7 cellular contexts compared by ENCODE assay signal in the genomic region with DNA sequence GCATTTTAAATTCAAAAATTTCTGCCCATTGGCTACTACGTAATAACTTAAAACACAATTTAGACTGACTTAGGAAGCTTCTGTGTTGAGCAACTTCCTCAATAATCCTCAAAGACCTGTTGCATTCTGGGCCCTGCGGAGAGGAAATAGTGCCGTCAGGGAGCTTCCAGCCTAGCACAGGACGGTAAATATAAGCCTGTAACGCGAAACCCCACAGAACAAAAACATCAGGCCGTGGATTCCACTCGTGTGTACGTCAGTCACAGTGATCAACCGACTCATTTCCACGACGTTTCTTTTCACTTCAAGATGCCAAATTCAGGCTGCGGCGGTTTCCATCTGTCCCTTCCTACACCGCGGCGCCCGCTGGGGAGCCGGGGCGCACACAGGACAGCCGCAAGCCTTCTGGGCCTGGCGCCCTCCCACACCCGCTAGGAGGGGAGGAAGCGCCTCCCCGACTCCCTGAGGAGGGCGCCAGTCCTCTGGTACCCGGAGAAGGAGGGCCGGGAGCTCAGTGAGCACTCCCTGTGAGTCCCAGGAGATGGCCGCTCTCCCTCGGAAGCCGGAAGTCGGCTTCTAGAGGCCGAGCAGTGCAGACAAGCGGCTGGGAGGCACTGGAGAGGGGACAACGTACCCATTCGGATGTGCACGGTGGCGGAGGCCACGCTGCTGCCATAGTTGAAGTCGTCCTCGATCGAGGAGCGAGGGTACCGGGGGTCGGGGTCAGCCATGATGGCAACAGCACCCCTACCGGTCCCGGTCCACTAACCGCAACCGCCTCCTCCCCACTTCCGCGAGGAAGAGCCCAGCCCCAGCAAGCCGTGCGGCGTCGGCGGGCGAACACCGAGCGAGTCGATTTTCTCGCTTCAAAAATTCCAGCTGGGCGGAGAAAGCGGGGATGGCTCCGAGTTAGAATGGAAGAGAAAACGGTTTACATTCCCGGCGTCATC.
DNase-seq lines count a peak whose midpoint lies in the region; ATAC-seq and TF ChIP-seq lines count a peak whose summit lies in the region.

A gene with protein sequence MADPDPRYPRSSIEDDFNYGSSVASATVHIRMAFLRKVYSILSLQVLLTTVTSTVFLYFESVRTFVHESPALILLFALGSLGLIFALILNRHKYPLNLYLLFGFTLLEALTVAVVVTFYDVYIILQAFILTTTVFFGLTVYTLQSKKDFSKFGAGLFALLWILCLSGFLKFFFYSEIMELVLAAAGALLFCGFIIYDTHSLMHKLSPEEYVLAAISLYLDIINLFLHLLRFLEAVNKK (minus strand): TSS at position 776 of the 950 bp plus-strand sequence. CDS start 45 bp downstream, at position 731.

- DNase-seq in NCI-H2029 treated with DMSO at 0.1 percent for 48 hours (lab: John Stamatoyannopoulos, UW) = peak; percentile 67
- DNase-seq in T-helper 9 cell = peak; percentile 78
- peak; percentile 79 for DNase-seq in astrocyte of the cerebellum (ENCODE audit: low read depth)
- peak; percentile 90 to 91 for DNase-seq in hippocampal formation (lab: John Stamatoyannopoulos, UW)
- DNase-seq in retinal pigment epithelial cell (ENCODE audit: low read depth) = peak; percentile 83

- TF ChIP-seq CTCF in astrocyte of the cerebellum (IDR thresholded peaks at IDR 0.05; ENCODE audit: low read depth, low read length, missing control alignments) (no peak), retinal pigment epithelial cell (conservative IDR thresholded peaks at IDR 0.05; ENCODE audit: low read depth, low read length) (peak; percentile 30)

- H3K4me3 ChIP-seq in astrocyte of the cerebellum (ENCODE audit: low read depth, low read length) (peak within 1 kb of the TSS; percentile 63), retinal pigment epithelial cell (ENCODE audit: low read length) (peak within 1 kb of the TSS; percentile 87)

- in situ Hi-C loops in astrocyte of the cerebellum (cut with HindIII; ENCODE audit: low sequenced_read_pairs) = no loop called here

- ATAC-seq in GM18508 (IDR thresholded peaks at IDR 0.05; ENCODE audit: insufficient read depth, unreplicated experiment) (peak; percentile 70), HG03025 (IDR thresholded peaks at IDR 0.05; ENCODE audit: low FRiP score, unreplicated experiment) (peak; percentile 94)

Comparison
In these comparisons a context has a peak if more than half of its experiments do, and no peak if none do; other contexts are left out.
1. Peak in every context shown above with its lines: DNase-seq, ATAC-seq and H3K4me3 ChIP-seq.